ENCODE assay signal across 20 cellular contexts in genomic region chr1:20988943-20989342, GRCh38.
A peak's percentile ranks its signal among the peaks of the same experiment; 100 is the strongest.
DNase-seq lines count a peak whose midpoint lies in the region; ATAC-seq, FAIRE-seq and TF ChIP-seq lines count a peak whose summit lies in the region.
"Had no signal": no experiment of that assay in that cellular context is flagged by ENCODE, and none has a peak within 500 bp of the region (broad histone marks: within the 10 kb centered on the region; RNA-seq: fewer than 3 reads in every experiment).

No MANE protein-coding gene starts in this region.

- peak overlapping the region; percentile 22 for H3K27ac Mint-ChIP-seq in stimulated activated memory B cell treated with anti-CD40 and anti-IgM and Interleukin-4, amounts not matched to agents 10 μg/mL and 1 μg/mL and 100 μg/mL, for 72 hours
- H3K27ac Mint-ChIP-seq: B cell; CD4-positive, alpha-beta T cell; CD8-positive, alpha-beta T cell had no signal

- TF ChIP-seq EP300 in HepG2 (IDR thresholded peaks at IDR 0.05; ENCODE audit: low read depth in 2 of 2, low read length in 2 of 2), result no peak
- no peak for TF ChIP-seq EP300 in HepG2 (CRISPR knock-in tag; IDR thresholded peaks at IDR 0.05; ENCODE audit: borderline replicate concordance)

- no peak overlapping the region for H3K27ac ChIP-seq in HepG2 (ENCODE audit: extremely low read length, insufficient read depth, low read length)
- H3K27ac ChIP-seq in right lobe of liver, result no peak overlapping the region
- H3K27ac ChIP-seq in KMS-11, result no peak overlapping the region
- H3K27ac ChIP-seq: 22Rv1; A549; BLaER1 treated with 17β-estradiol and CSF1 and Interleukin-3, amounts not matched to agents 10 nM and 100 nM; C4-2B had no signal

- TF ChIP-seq RAD21 in HepG2 (CRISPR knock-in tag; IDR thresholded peaks at IDR 0.05), result no peak

- H3K4me3 ChIP-seq in HepG2 (replicated peaks in 1 of 3; ENCODE audit: insufficient read depth in 1 of 3, low read depth in 2 of 3, low read length in 3 of 3) (no peak overlapping the region), right lobe of liver (no peak overlapping the region), KMS-11 (IDR thresholded peaks at IDR 0.05; ENCODE audit: insufficient read depth, low read depth, low read length) (no peak overlapping the region)
- H3K4me3 ChIP-seq: A549; BLaER1 treated with 17β-estradiol and CSF1 and Interleukin-3, amounts not matched to agents 10 nM and 100 nM had no signal

- no peaks in the 10 kb centered on the region for H3K9me3 Mint-ChIP-seq in stimulated activated memory B cell treated with anti-CD40 and anti-IgM and Interleukin-4, amounts not matched to agents 10 μg/mL and 1 μg/mL and 100 μg/mL, for 72 hours
- H3K9me3 Mint-ChIP-seq: CD4-positive, alpha-beta T cell; CD8-positive, alpha-beta T cell had no signal

- H3K4me1 ChIP-seq in HepG2 (ENCODE audit: insufficient read depth, low read length), result no peaks in the 10 kb centered on the region
- H3K4me1 ChIP-seq in right lobe of liver, result no peaks in the 10 kb centered on the region
- H3K4me1 ChIP-seq in KMS-11 (ENCODE audit: low read depth, poor library complexity, severe bottlenecking), result peaks cover 65% of the 10 kb centered on the region
- H3K4me1 ChIP-seq: Caco-2 had no signal

- H3K79me2 ChIP-seq in HepG2 (ENCODE audit: insufficient read depth, low read length) (peaks cover 2% of the 10 kb centered on the region), KMS-11 (ENCODE audit: insufficient read depth, low read depth) (no peaks in the 10 kb centered on the region)

- H3K4me3 Mint-ChIP-seq in stimulated activated memory B cell treated with anti-CD40 and anti-IgM and Interleukin-4, amounts not matched to agents 10 μg/mL and 1 μg/mL and 100 μg/mL, for 72 hours, result no peak overlapping the region
- H3K4me3 Mint-ChIP-seq: B cell; CD4-positive, alpha-beta T cell; CD8-positive, alpha-beta T cell had no signal

- no TSS peak for BruUV-seq in HepG2 (replicated peaks; lab: Mats Ljungman, UMichigan)

- H3K27me3 Mint-ChIP-seq in stimulated activated memory B cell treated with anti-CD40 and anti-IgM and Interleukin-4, amounts not matched to agents 10 μg/mL and 1 μg/mL and 100 μg/mL, for 72 hours, result no peaks in the 10 kb centered on the region
- H3K27me3 Mint-ChIP-seq: B cell; CD4-positive, alpha-beta T cell had no signal

- H3K4me2 ChIP-seq in HepG2 (ENCODE audit: low read depth, low read length) (no peak overlapping the region), KMS-11 (0 out of 2 replicates have a peak overlapping the region, but pooled peaks have one; percentile 40)
- H3K4me2 ChIP-seq: A549; BLaER1 treated with 17β-estradiol and CSF1 and Interleukin-3, amounts not matched to agents 10 nM and 100 nM had no signal

- CTCF ChIA-PET in HepG2 (lab: Yijun Ruan, JAX; ENCODE audit: low intra/inter-chr PET ratio, low total read pairs), result no interaction called here

- no peak overlapping the region for H3K9ac ChIP-seq in HepG2 (ENCODE audit: insufficient read depth, low read depth, low read length)
- no peak overlapping the region for H3K9ac ChIP-seq in KMS-11
- H3K9ac ChIP-seq: BLaER1 treated with 17β-estradiol and CSF1 and Interleukin-3, amounts not matched to agents 10 nM and 100 nM had no signal

- peaks cover 17% of the 10 kb centered on the region for H3K4me1 Mint-ChIP-seq in stimulated activated memory B cell treated with anti-CD40 and anti-IgM and Interleukin-4, amounts not matched to agents 10 μg/mL and 1 μg/mL and 100 μg/mL, for 72 hours

- H4K20me1 ChIP-seq in HepG2 (ENCODE audit: insufficient read depth, low read length) (no peaks in the 10 kb centered on the region), KMS-11 (ENCODE audit: insufficient read depth) (no peaks in the 10 kb centered on the region)

- H3K27me3 ChIP-seq in HepG2 (ENCODE audit: control insufficient read depth in 1 of 2, insufficient read depth in 2 of 2, low read length in 2 of 2) (no peaks in the 10 kb centered on the region; a peak in 1 of 5 replicates), right lobe of liver (no peaks in the 10 kb centered on the region), KMS-11 (ENCODE audit: insufficient read depth, low read depth) (no peaks in the 10 kb centered on the region)
- H3K27me3 ChIP-seq: BLaER1 treated with 17β-estradiol and CSF1 and Interleukin-3, amounts not matched to agents 10 nM and 100 nM had no signal

- no peak for TF ChIP-seq POLR2A in HepG2 (IDR thresholded peaks at IDR 0.05; ENCODE audit: insufficient read depth in 1 of 2, low read depth in 2 of 2, low read length in 2 of 2)
- no peak for TF ChIP-seq POLR2A in right lobe of liver (IDR thresholded peaks at IDR 0.05)

- no peaks in the 10 kb centered on the region for H3K36me3 ChIP-seq in HepG2 (replicated peaks in 1 of 2; ENCODE audit: control insufficient read depth in 1 of 2, insufficient read depth in 2 of 2, low read length in 2 of 2)
- no peaks in the 10 kb centered on the region for H3K36me3 ChIP-seq in right lobe of liver
- H3K36me3 ChIP-seq in KMS-11 (ENCODE audit: insufficient read depth), result no peaks in the 10 kb centered on the region

- ATAC-seq in HepG2, result no peak
- no peak for ATAC-seq in right lobe of liver
- no peak for ATAC-seq in stimulated activated memory B cell treated with anti-CD40 and anti-IgM and Interleukin-4, amounts not matched to agents 10 μg/mL and 1 μg/mL and 100 μg/mL, for 72 hours
- no peak for ATAC-seq in GM19463 (IDR thresholded peaks at IDR 0.05; ENCODE audit: unreplicated experiment)
- ATAC-seq: A549; CD8-positive, alpha-beta T cell had no signal

- in situ Hi-C loops in HepG2 (cut with HindIII; ENCODE audit: extremely low pct_ligation_motif_present, low pct_unique_long_range_greater_than_20kb), result loop anchor here (25.0 kb wide), 1 partner anchor 198 kb away; the partner anchor contains the start of gene EIF4G3

- H3K36me3 Mint-ChIP-seq in stimulated activated memory B cell treated with anti-CD40 and anti-IgM and Interleukin-4, amounts not matched to agents 10 μg/mL and 1 μg/mL and 100 μg/mL, for 72 hours, result peaks cover 24% of the 10 kb centered on the region

- 96% methylated on average over 6 of the region's 6 CpGs for WGBS in HepG2 (ENCODE audit: low lambda C conversion rate)
- 95% methylated on average over 4 of the region's 6 CpGs for WGBS in right lobe of liver (ENCODE audit: insufficient coverage, low coverage, low lambda C conversion rate, missing lambda C conversion rate)

- H3K9me3 ChIP-seq in HepG2 (ENCODE audit: low read length) (no peaks in the 10 kb centered on the region), right lobe of liver (no peaks in the 10 kb centered on the region)
- H3K9me3 ChIP-seq: A549; BLaER1 treated with 17β-estradiol and CSF1 and Interleukin-3, amounts not matched to agents 10 nM and 100 nM; Caco-2 had no signal

- no peak for FAIRE-seq in HepG2 (lab: Jason Lieb, UNC)
- FAIRE-seq: A549, D721Med, G401.6, GM12891 had no signal

- H2AFZ ChIP-seq in HepG2 (ENCODE audit: low read length) (no peak overlapping the region), KMS-11 (ENCODE audit: low read depth) (no peak overlapping the region)

- TF ChIP-seq CTCF in HepG2 (CRISPR knock-in tag; IDR thresholded peaks at IDR 0.05), result no peak
- TF ChIP-seq CTCF in right lobe of liver (IDR thresholded peaks at IDR 0.05), result no peak
- TF ChIP-seq CTCF in KMS-11 (conservative IDR thresholded peaks at IDR 0.05; ENCODE audit: low read depth, low read length), result no peak

- DNase-seq in HepG2 (ENCODE audit: low spot score), result no peak
- DNase-seq in right lobe of liver, result no peak
- DNase-seq: AML-193; Caco-2; Calu3; CD4-positive, alpha-beta T cell; CD8-positive, alpha-beta T cell; DMS79 treated with DMSO at 0.1 percent for 48 hours; GF-D8 had no signal

- intact Hi-C loops in HepG2 (cut with micrococcal nuclease; ENCODE audit: unreplicated experiment), result no loop called here
- intact Hi-C loops in right lobe of liver (cut with DNase I), result no loop called here

- POLR2A ChIA-PET in HepG2 (lab: Yijun Ruan, JAX), result no interaction called here

TF ChIP-seq in HepG2, 621 proteins besides CTCF, POLR2A, EP300 and RAD21 (continues in another document):
- TF ChIP-seq, protein P1, sequence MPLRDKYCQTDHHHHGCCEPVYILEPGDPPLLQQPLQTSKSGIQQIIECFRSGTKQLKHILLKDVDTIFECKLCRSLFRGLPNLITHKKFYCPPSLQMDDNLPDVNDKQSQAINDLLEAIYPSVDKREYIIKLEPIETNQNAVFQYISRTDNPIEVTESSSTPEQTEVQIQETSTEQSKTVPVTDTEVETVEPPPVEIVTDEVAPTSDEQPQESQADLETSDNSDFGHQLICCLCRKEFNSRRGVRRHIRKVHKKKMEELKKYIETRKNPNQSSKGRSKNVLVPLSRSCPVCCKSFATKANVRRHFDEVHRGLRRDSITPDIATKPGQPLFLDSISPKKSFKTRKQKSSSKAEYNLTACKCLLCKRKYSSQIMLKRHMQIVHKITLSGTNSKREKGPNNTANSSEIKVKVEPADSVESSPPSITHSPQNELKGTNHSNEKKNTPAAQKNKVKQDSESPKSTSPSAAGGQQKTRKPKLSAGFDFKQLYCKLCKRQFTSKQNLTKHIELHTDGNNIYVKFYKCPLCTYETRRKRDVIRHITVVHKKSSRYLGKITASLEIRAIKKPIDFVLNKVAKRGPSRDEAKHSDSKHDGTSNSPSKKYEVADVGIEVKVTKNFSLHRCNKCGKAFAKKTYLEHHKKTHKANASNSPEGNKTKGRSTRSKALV (CRISPR knock-in tag; IDR thresholded peaks at IDR 0.05), result no peak
- TF ChIP-seq HNRNPK (IDR thresholded peaks at IDR 0.05; ENCODE audit: low read depth, low read length, poor library complexity, severe bottlenecking) (peak; percentile 98), TOPORS (CRISPR knock-in tag; IDR thresholded peaks at IDR 0.05) (no peak), ZNF235 (CRISPR knock-in tag; IDR thresholded peaks at IDR 0.05; ENCODE audit: borderline replicate concordance) (no peak), ATF7 (IDR thresholded peaks at IDR 0.05) (no peak), ATF7 (CRISPR knock-in tag; IDR thresholded peaks at IDR 0.05) (no peak), PCBP2 (optimal IDR thresholded peaks at IDR 0.05; ENCODE audit: low read depth, low read length, poor library complexity, severe bottlenecking) (peak; percentile 52), MED13 (CRISPR knock-in tag; IDR thresholded peaks at IDR 0.05) (no peak), ISX (CRISPR knock-in tag; conservative IDR thresholded peaks at IDR 0.05) (no peak), ZNF138 (CRISPR knock-in tag; IDR thresholded peaks at IDR 0.05; ENCODE audit: low read depth) (no peak), ZNF7 (CRISPR knock-in tag; IDR thresholded peaks at IDR 0.05) (no peak), MAFF (IDR thresholded peaks at IDR 0.05; ENCODE audit: low read depth, low read length) (peak; percentile 46), PCBP1 (IDR thresholded peaks at IDR 0.05; ENCODE audit: borderline replicate concordance, low read depth, low read length) (0 out of 2 replicates have a peak, but pooled peaks have one; percentile 68), MAFK (conservative IDR thresholded peaks at IDR 0.05 in 1 of 2, IDR thresholded peaks at IDR 0.05 in 1 of 2; ENCODE audit: low read length in 2 of 2) (peak; percentile 31 to 49; a peak in 3 of 4 replicates), POLR2G (IDR thresholded peaks at IDR 0.05; ENCODE audit: low read depth, low read length) (no peak), REPIN1 (CRISPR knock-in tag; IDR thresholded peaks at IDR 0.05; ENCODE audit: borderline replicate concordance, low read depth) (no peak)
